In genomic region chr5:91069364-91069763, GRCh38 we compare ENCODE assay signal across 10 cellular contexts.
"Had no signal": no experiment of that assay in that cellular context is flagged by ENCODE, and none has a peak within 500 bp of the region (broad histone marks: within the 10 kb centered on the region; RNA-seq: fewer than 3 reads in every experiment).

No MANE protein-coding gene starts in this region.

- FAIRE-seq: H1, H54, HepG2 had no signal

- H2AFZ ChIP-seq: GM23338 had no signal

- DNase-seq: H9, HCEC 1CT, Karpas-422, KBM-7 had no signal

- H3K4me3 ChIP-seq: GM23338 had no signal

- H3K27ac ChIP-seq: HL-60, KMS-11 had no signal

- ATAC-seq: GM23338, HepG2 had no signal

- H3K4me2 ChIP-seq: GM23338, KMS-11 had no signal

- H3K9ac ChIP-seq: KMS-11 had no signal
